ENCODE assay signal across 6 cellular contexts in genomic region chr19:5621945-5622464, GRCh38. TPM values are rescaled to one million over a fixed set of nuclear protein-coding genes. Genes with fewer than 3 reads are reported as not detected.
A peak's percentile ranks its signal among the peaks of the same experiment; 100 is the strongest.
DNase-seq lines count a peak whose midpoint lies in the region; ATAC-seq and TF ChIP-seq lines count a peak whose summit lies in the region.

No MANE protein-coding gene starts in this region.

- TF ChIP-seq CTCF in tibial nerve (IDR thresholded peaks at IDR 0.05): no peak

- 0% methylated on average over 31 to 35 of the region's 35 CpGs for WGBS in tibial nerve, 2 donors

- H3K9me3 ChIP-seq in tibial nerve: no peaks in the 10 kb centered on the region

- ATAC-seq in GM19467 (IDR thresholded peaks at IDR 0.05; ENCODE audit: unreplicated experiment) (peak; percentile 3), HG02885 (IDR thresholded peaks at IDR 0.05; ENCODE audit: poor library complexity, unreplicated experiment) (no peak), GM21619 (IDR thresholded peaks at IDR 0.05; ENCODE audit: unreplicated experiment) (no peak)

- peaks cover 3 to 71% (median 54%) of the 10 kb centered on the region in 4 donors for H3K4me1 ChIP-seq in tibial nerve

- DNase-seq in activated CD8-positive, alpha-beta memory T cell treated with anti-CD3 and anti-CD28 coated beads, Interleukin-2, amount 50 U/mL, for 4 hours: peak; percentile 28
- DNase-seq in iPS-NIHi11 (ENCODE audit: low spot score) (peak; percentile 10), tibial nerve (ENCODE audit: low spot score in 2 of 2) (no peak)

- peaks cover 1 to 32% (median 2%) of the 10 kb centered on the region in 3 donors for H3K36me3 ChIP-seq in tibial nerve

- no peak for TF ChIP-seq POLR2A in tibial nerve (IDR thresholded peaks at IDR 0.05)

- no peak for TF ChIP-seq EP300 in tibial nerve (IDR thresholded peaks at IDR 0.05)

- peak overlapping the region; percentile 91 to 97 (median 93) for H3K27ac ChIP-seq in tibial nerve

- no peaks in the 10 kb centered on the region for H3K27me3 ChIP-seq in tibial nerve

- peak overlapping the region; percentile 66 to 98 (median 88) for H3K4me3 ChIP-seq in tibial nerve

RNA-seq across cellular contexts. Expression of gene SAFB2, which starts 0.6 kb away (rescaled TPM):
- total RNA-seq in tibial nerve: 10 to 100 TPM; 58.1 to 99.8 (median 93.1) TPM

RNA-seq across cellular contexts. Expression of gene SAFB, which starts 0.9 kb away (rescaled TPM):
- total RNA-seq in tibial nerve: 100 to 1,000 TPM; 121 to 252 (median 129) TPM

RNA-seq across cellular contexts. Expression of gene TINCR, which starts 54.3 kb away (rescaled TPM):
- 10 to 100 TPM in 1 of 4 donors, 1 to 10 TPM in 2, under 1 TPM in 1; 0.30 to 13.9 (median 5.1) TPM for total RNA-seq in tibial nerve

RNA-seq across cellular contexts. Expression of gene MICOS13, which starts 58.3 kb away (rescaled TPM):
- 10 to 100 TPM; 48.9 to 79.1 (median 65.9) TPM for total RNA-seq in tibial nerve

RNA-seq across cellular contexts. Expression of gene HSD11B1L, which starts 58.8 kb away (rescaled TPM):
- 10 to 100 TPM in 2 of 4 donors, 1 to 10 TPM in 2; 7.5 to 23.7 (median 11.6) TPM for total RNA-seq in tibial nerve

Comparison
In these comparisons a context has a peak if more than half of its experiments do, and no peak if none do; other contexts are left out.
1. DNase-seq: peak in activated CD8-positive, alpha-beta memory T cell treated with anti-CD3 and anti-CD28 coated beads, Interleukin-2, amount 50 U/mL, for 4 hours (single experiment) and iPS-NIHi11 (single experiment); none in tibial nerve (0 of 2).